ENCODE assay signal across 9 cellular contexts in the genomic region with DNA sequence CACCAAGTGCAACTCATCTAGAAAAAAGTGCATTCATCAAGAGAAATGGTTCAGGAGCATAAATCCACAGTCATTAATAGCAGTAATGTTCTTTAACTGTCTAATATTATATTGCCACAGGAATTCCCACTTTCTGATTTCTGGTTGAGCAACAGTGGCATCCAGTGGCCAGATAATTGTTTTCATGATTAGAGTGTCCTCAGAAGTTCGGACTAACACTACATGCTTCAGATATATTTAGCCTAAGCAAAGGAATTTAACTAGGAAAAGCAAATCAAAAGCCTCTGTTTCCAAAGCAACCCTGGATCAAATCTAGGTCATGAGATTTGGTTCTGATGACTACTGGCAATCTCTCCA. TPM values are rescaled to one million over a fixed set of nuclear protein-coding genes. Genes with fewer than 3 reads are reported as not detected.
DNase-seq lines count a peak whose midpoint lies in the region; ATAC-seq, FAIRE-seq and TF ChIP-seq lines count a peak whose summit lies in the region.
"Had no signal": no experiment of that assay in that cellular context is flagged by ENCODE, and none has a peak within 500 bp of the region (broad histone marks: within the 10 kb centered on the region; RNA-seq: fewer than 3 reads in every experiment).

No MANE protein-coding gene starts in this region.

- TF ChIP-seq POLR2A in GM12878 (IDR thresholded peaks at IDR 0.05; ENCODE audit: low read depth, low read length) (no peak), HepG2 (IDR thresholded peaks at IDR 0.05; ENCODE audit: insufficient read depth in 1 of 2, low read depth in 2 of 2, low read length in 2 of 2) (no peak)

- no peaks in the 10 kb centered on the region for H3K4me1 Mint-ChIP-seq in natural killer cell treated with Interleukin-12 subunit alpha and Interleukin-12 subunit beta and Interleukin-15 and Interleukin-18, amount 100 ng/mL, for 72 hours (ENCODE audit: low read depth in 2 of 2)

- no peak overlapping the region for H3K27ac ChIP-seq in GM12878 (ENCODE audit: control insufficient read depth, insufficient read depth)
- no peak overlapping the region for H3K27ac ChIP-seq in HepG2 (ENCODE audit: extremely low read length, insufficient read depth, low read length)

- H3K4me1 ChIP-seq in GM12878 (ENCODE audit: control insufficient read depth, insufficient read depth, low read length): no peaks in the 10 kb centered on the region
- H3K4me1 ChIP-seq in HepG2 (ENCODE audit: insufficient read depth, low read length): no peaks in the 10 kb centered on the region

- H3K4me2 ChIP-seq in GM12878 (ENCODE audit: control insufficient read depth, insufficient read depth): no peak overlapping the region
- no peak overlapping the region for H3K4me2 ChIP-seq in HepG2 (ENCODE audit: low read depth, low read length)

- H3K27me3 Mint-ChIP-seq in natural killer cell treated with Interleukin-12 subunit alpha and Interleukin-12 subunit beta and Interleukin-15 and Interleukin-18, amount 100 ng/mL, for 72 hours: peaks cover 5 to 8% of the 10 kb centered on the region in 2 donors

- no peak overlapping the region for H3K4me3 ChIP-seq in GM12878
- H3K4me3 ChIP-seq in HepG2 (replicated peaks in 1 of 3; ENCODE audit: insufficient read depth in 1 of 3, low read depth in 2 of 3, low read length in 3 of 3): no peak overlapping the region

- in situ Hi-C loops in GM12878 (cut with MboI) (no loop called here), HepG2 (cut with HindIII; ENCODE audit: extremely low pct_ligation_motif_present, low pct_unique_long_range_greater_than_20kb) (loop anchor here (10.0 kb wide), 1 partner anchor 404 kb away; no protein-coding TSS in a partner anchor)

- H3K27me3 ChIP-seq in GM12878 (replicated peaks in 1 of 2; ENCODE audit: control insufficient read depth in 2 of 2, insufficient read depth in 2 of 2, low read length in 1 of 2) (no peaks in the 10 kb centered on the region), HepG2 (ENCODE audit: control insufficient read depth in 1 of 2, insufficient read depth in 2 of 2, low read length in 2 of 2) (no peaks in the 10 kb centered on the region)

- SMC1A ChIA-PET in GM12878 (lab: Charles Lee; ENCODE audit: uncharacterized antibody, unreplicated experiment): no interaction called here

- H3K36me3 Mint-ChIP-seq in natural killer cell treated with Interleukin-12 subunit alpha and Interleukin-12 subunit beta and Interleukin-15 and Interleukin-18, amount 100 ng/mL, for 72 hours: no peaks in the 10 kb centered on the region

- intact Hi-C loops in GM12878 (cut with micrococcal nuclease; ENCODE audit: unreplicated experiment) (loop anchor here (1.0 to 5.0 kb wide), 2 partner anchors 386 to 803 kb away; no protein-coding TSS in a partner anchor), HepG2 (cut with micrococcal nuclease; ENCODE audit: unreplicated experiment) (loop anchor here (1.0 to 5.0 kb wide), 3 partner anchors 400 to 1091 kb away; no protein-coding TSS in a partner anchor)

- no peak overlapping the region for H2AFZ ChIP-seq in GM12878 (ENCODE audit: control insufficient read depth, low read depth, low read length)
- no peak overlapping the region for H2AFZ ChIP-seq in HepG2 (ENCODE audit: low read length)

- no peaks in the 10 kb centered on the region for H3K9me3 Mint-ChIP-seq in natural killer cell treated with Interleukin-12 subunit alpha and Interleukin-12 subunit beta and Interleukin-15 and Interleukin-18, amount 100 ng/mL, for 72 hours

- FAIRE-seq in GM12878 (lab: Jason Lieb, UNC): no peak
- no peak for FAIRE-seq in HepG2 (lab: Jason Lieb, UNC)

- H3K9ac ChIP-seq in GM12878 (ENCODE audit: control insufficient read depth, insufficient read depth, low read length) (no peak overlapping the region), HepG2 (ENCODE audit: insufficient read depth, low read depth, low read length) (no peak overlapping the region)

- CTCF ChIA-PET in GM12878 (lab: Yijun Ruan, JAX): interaction anchor here (3.9 kb wide), 1 partner anchor 19 kb away, joined by 17 read pairs; no protein-coding TSS in a partner anchor
- CTCF ChIA-PET in HepG2 (lab: Yijun Ruan, JAX; ENCODE audit: low intra/inter-chr PET ratio, low total read pairs): interaction anchor here (1.1 to 1.3 kb wide), 2 partner anchors 399 to 401 kb away, joined by 3 to 8 read pairs; no protein-coding TSS in a partner anchor

- TF ChIP-seq RAD21 in GM12878 (IDR thresholded peaks at IDR 0.05; ENCODE audit: insufficient read depth, low read depth, low read length) (peak; percentile 55), HepG2 (CRISPR knock-in tag; IDR thresholded peaks at IDR 0.05) (no peak)

- no peaks in the 10 kb centered on the region for H3K79me2 ChIP-seq in GM12878 (ENCODE audit: control insufficient read depth, insufficient read depth, low read length)
- H3K79me2 ChIP-seq in HepG2 (ENCODE audit: insufficient read depth, low read length): no peaks in the 10 kb centered on the region

- no TSS peak for BruUV-seq in GM12878 (replicated peaks; lab: Mats Ljungman, UMichigan)
- BruUV-seq in HepG2 (replicated peaks; lab: Mats Ljungman, UMichigan): no TSS peak

- no peaks in the 10 kb centered on the region for H3K36me3 ChIP-seq in GM12878 (ENCODE audit: control insufficient read depth in 2 of 2, insufficient read depth in 2 of 2, low read length in 1 of 2)
- no peaks in the 10 kb centered on the region for H3K36me3 ChIP-seq in HepG2 (replicated peaks in 1 of 2; ENCODE audit: control insufficient read depth in 1 of 2, insufficient read depth in 2 of 2, low read length in 2 of 2)

- H4K20me1 ChIP-seq in GM12878 (ENCODE audit: control insufficient read depth, insufficient read depth): no peaks in the 10 kb centered on the region
- no peaks in the 10 kb centered on the region for H4K20me1 ChIP-seq in HepG2 (ENCODE audit: insufficient read depth, low read length)

- ATAC-seq in GM12878: no peak
- peak; percentile 79 for ATAC-seq in HepG2
- ATAC-seq in GM18517 (IDR thresholded peaks at IDR 0.05; ENCODE audit: unreplicated experiment): no peak
- no peak for ATAC-seq in natural killer cell treated with Interleukin-12 subunit alpha and Interleukin-12 subunit beta and Interleukin-15 and Interleukin-18, amount 100 ng/mL, for 72 hours
- ATAC-seq in GM18867 (IDR thresholded peaks at IDR 0.05; ENCODE audit: unreplicated experiment): no peak

- POLR2A ChIA-PET in GM12878 (lab: Charles Lee) (no interaction called here), HepG2 (lab: Yijun Ruan, JAX) (no interaction called here)

- no peak for TF ChIP-seq EP300 in GM12878 (IDR thresholded peaks at IDR 0.05; ENCODE audit: borderline replicate concordance in 1 of 2, control insufficient read depth in 1 of 2, low read depth in 2 of 2, low read length in 2 of 2)
- no peak for TF ChIP-seq EP300 in HepG2 (IDR thresholded peaks at IDR 0.05; ENCODE audit: low read depth in 2 of 2, low read length in 2 of 2)
- TF ChIP-seq EP300 in HepG2 (CRISPR knock-in tag; IDR thresholded peaks at IDR 0.05; ENCODE audit: borderline replicate concordance): no peak

- TF ChIP-seq CTCF in GM12878 (IDR thresholded peaks at IDR 0.05 in 2 of 3, conservative IDR thresholded peaks at IDR 0.05 in 1 of 3; ENCODE audit: control insufficient read depth in 2 of 3, extremely low read depth in 1 of 3, insufficient read depth in 1 of 3, low read depth in 3 of 3, low read length in 3 of 3): peak in 2 of 3 experiments; percentile 3 to 31; a peak in 3 of 6 replicates
- TF ChIP-seq CTCF in HepG2 (CRISPR knock-in tag; IDR thresholded peaks at IDR 0.05): peak; percentile 61

- DNase-seq in AG08396 (ENCODE audit: low spot score) (peak; percentile 21), HS-5 (ENCODE audit: low read depth) (peak; percentile 35), GM12878 (ENCODE audit: low read depth, low spot score) (no peak), HepG2 (ENCODE audit: low spot score) (peak; percentile 42)
- DNase-seq in activated CD4-positive, alpha-beta T cell treated with anti-CD3 and anti-CD28 coated beads, Interleukin-2, amount 50 U/mL, for 1 hour: no peak
- no peak for DNase-seq in natural killer cell treated with Interleukin-12 subunit alpha and Interleukin-12 subunit beta and Interleukin-15 and Interleukin-18, amount 100 ng/mL, for 72 hours (ENCODE audit: low spot score)
- DNase-seq: NCI-H1930 had no signal

- 0% methylated on average over 1 of the region's 1 CpG for WGBS in GM12878 (ENCODE audit: insufficient coverage, insufficient replicate concordance, low lambda C conversion rate, missing lambda C conversion rate)
- 4% methylated on average over 1 of the region's 1 CpG for WGBS in HepG2 (ENCODE audit: low lambda C conversion rate)

- H3K27ac Mint-ChIP-seq in natural killer cell treated with Interleukin-12 subunit alpha and Interleukin-12 subunit beta and Interleukin-15 and Interleukin-18, amount 100 ng/mL, for 72 hours: no peak overlapping the region

- H3K4me3 Mint-ChIP-seq in natural killer cell treated with Interleukin-12 subunit alpha and Interleukin-12 subunit beta and Interleukin-15 and Interleukin-18, amount 100 ng/mL, for 72 hours: no peak overlapping the region

- RAD21 ChIA-PET in GM12878 (lab: Charles Lee; ENCODE audit: unreplicated experiment): no interaction called here

- H3K9me3 ChIP-seq in GM12878 (replicated peaks; ENCODE audit: control insufficient read depth, insufficient read depth, low read length) (no peaks in the 10 kb centered on the region), HepG2 (ENCODE audit: low read length) (no peaks in the 10 kb centered on the region)

RNA-seq across cellular contexts. Expression of a gene that starts 9.8 kb away (rescaled TPM):
- 0.10 TPM in 1 of 2 replicates, not detected in the other for total RNA-seq in GM12878 (2013; cell fraction: nucleolus; rRNA removed)
- total RNA-seq in GM12878 (2014; rRNA removed) (under 0.01 TPM in 1 of 2 replicates, not detected in the other), GM12878 (2014; rRNA removed; fragmentation: Illumina TruSeq; extraction: Trizol) (under 0.01 TPM in 2 replicates), GM12878 (2021) (0.03 TPM in 1 of 2 replicates, not detected in the other), HepG2 (2016; rRNA removed; fragmentation: Illumina TruSeq; extraction: Trizol) (not detected in 2 replicates)
- not detected for polyA plus RNA-seq in GM12878 (2011; ENCODE audit: low read depth)
- polyA plus RNA-seq in GM12878 (2011; rRNA removed) (0.01 and 0.12 TPM in 2 replicates), GM12878 (2014; fragmentation: Illumina TruSeq; extraction: Trizol) (0.01 and 0.25 TPM in 2 replicates), GM12878 (2014; fragmentation: Nextera tagmentation; extraction: Ambion mirVana) (not detected), GM12878 (2014; rRNA removed) (0.03 TPM in 1 of 2 replicates, not detected in the other), GM12878 (2016; fragmentation: Nextera tagmentation; extraction: Ambion mirVana) (under 1 TPM in 1 of 2 experiments, not detected in 1; 0.23 TPM), HepG2 (2011; rRNA removed) (0.04 TPM in 1 of 2 replicates, not detected in the other)
- under 0.01 and 0.02 TPM in 2 replicates for polyA plus RNA-seq in GM12878 (2011; cell fraction: cytosol; rRNA removed)
- 0.01 TPM in 2 replicates for polyA plus RNA-seq in GM12878 (2011; cell fraction: nucleus; rRNA removed)
- polyA plus RNA-seq in GM12878 (2012): 0.03 TPM in 1 of 2 replicates, not detected in the other
- not detected in 2 replicates for polyA minus RNA-seq in GM12878 (2011; rRNA and poly(A)+ RNA removed)
- not detected in 2 replicates for polyA minus RNA-seq in GM12878 (2011; cell fraction: cytosol; rRNA and poly(A)+ RNA removed)
- polyA minus RNA-seq in GM12878 (2011; cell fraction: nucleus; rRNA and poly(A)+ RNA removed): under 0.01 and 0.10 TPM in 2 replicates
- not detected in 2 replicates for total RNA-seq in HepG2 (2016; cell fraction: cytosol; rRNA removed; fragmentation: Illumina TruSeq; extraction: Trizol; ENCODE audit: low read depth)
- total RNA-seq in HepG2 (2016; cell fraction: insoluble cytoplasmic fraction; rRNA removed; fragmentation: Illumina TruSeq; extraction: Trizol): not detected in 2 replicates
- total RNA-seq in HepG2 (2016; cell fraction: membrane; rRNA removed; fragmentation: Illumina TruSeq; extraction: Trizol): not detected in 2 replicates
- not detected in 2 replicates for total RNA-seq in HepG2 (2016; cell fraction: nucleus; rRNA removed; fragmentation: Illumina TruSeq; extraction: Trizol)
- polyA plus RNA-seq in HepG2 (2011; cell fraction: cytosol; rRNA removed): not detected in 2 replicates
- not detected in 2 replicates for polyA plus RNA-seq in HepG2 (2011; cell fraction: nucleus; rRNA removed)
- polyA plus RNA-seq in HepG2 (2012): not detected in 2 replicates
- not detected in 2 replicates for polyA plus RNA-seq in HepG2 (2016; cell fraction: cytosol; fragmentation: Illumina TruSeq; extraction: Trizol; ENCODE audit: low read depth)
- polyA plus RNA-seq in HepG2 (2016; cell fraction: insoluble cytoplasmic fraction; fragmentation: Illumina TruSeq; extraction: Trizol; ENCODE audit: low read depth): not detected in 2 replicates
- not detected in 2 replicates for polyA plus RNA-seq in HepG2 (2016; cell fraction: membrane; fragmentation: Illumina TruSeq; extraction: Trizol; ENCODE audit: low read depth)
- not detected in 2 replicates for polyA plus RNA-seq in HepG2 (2016; cell fraction: nucleus; fragmentation: Illumina TruSeq; extraction: Trizol; ENCODE audit: insufficient read depth, low read depth)
- polyA minus RNA-seq in HepG2 (2011; rRNA and poly(A)+ RNA removed; ENCODE audit: low replicate concordance): 0.22 and 2.9 TPM in 2 replicates
- not detected in 2 replicates for polyA minus RNA-seq in HepG2 (2011; cell fraction: cytosol; rRNA and poly(A)+ RNA removed)
- not detected in 2 replicates for polyA minus RNA-seq in HepG2 (2011; cell fraction: nucleus; rRNA and poly(A)+ RNA removed)
- total RNA-seq in natural killer cell treated with Interleukin-12 subunit alpha and Interleukin-12 subunit beta and Interleukin-15 and Interleukin-18, amount 100 ng/mL, for 72 hours: not detected

Comparison
In these comparisons a context has a peak if more than half of its experiments do, and no peak if none do; other contexts are left out.
1. DNase-seq: peak in AG08396 (single experiment), HS-5 (single experiment) and HepG2 (single experiment); none in GM12878 (single experiment), activated CD4-positive, alpha-beta T cell treated with anti-CD3 and anti-CD28 coated beads, Interleukin-2, amount 50 U/mL, for 1 hour (single experiment) and natural killer cell treated with Interleukin-12 subunit alpha and Interleukin-12 subunit beta and Interleukin-15 and Interleukin-18, amount 100 ng/mL, for 72 hours (single experiment).